31 cellular contexts compared by ENCODE assay signal in the genomic region with DNA sequence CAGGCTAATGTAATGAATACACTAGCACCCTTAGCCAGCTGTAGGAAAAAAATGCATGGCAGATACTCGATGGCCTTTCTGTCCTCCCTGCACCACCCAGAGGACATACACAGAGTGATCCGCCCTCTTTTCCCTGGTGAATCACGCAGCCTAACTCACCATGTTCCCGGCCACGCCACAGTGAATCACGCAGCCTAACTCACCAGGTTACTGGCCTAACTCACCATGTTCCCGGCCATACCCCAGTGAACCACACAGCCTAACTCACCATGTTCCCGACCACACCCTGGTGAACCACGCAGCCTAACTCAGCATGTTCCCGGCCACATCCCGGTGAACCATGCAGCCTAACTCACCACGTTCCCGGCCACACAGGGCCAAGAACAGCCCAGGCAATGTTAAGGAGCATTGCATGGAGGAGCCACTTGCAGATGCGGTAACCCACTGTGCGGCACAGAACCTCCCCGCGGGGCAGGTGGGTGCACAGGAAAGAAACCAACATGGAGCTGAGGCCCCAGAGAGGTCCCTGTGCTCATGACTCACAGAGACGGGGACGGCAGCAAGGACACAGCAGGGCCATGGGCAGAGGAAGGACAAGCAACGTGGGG.
DNase-seq lines count a peak whose midpoint lies in the region; FAIRE-seq and TF ChIP-seq lines count a peak whose summit lies in the region.
"Had no signal": no experiment of that assay in that cellular context is flagged by ENCODE, and none has a peak within 500 bp of the region (broad histone marks: within the 10 kb centered on the region; RNA-seq: fewer than 3 reads in every experiment).

No MANE protein-coding gene starts in this region.

- TF ChIP-seq CTCF in astrocyte (IDR thresholded peaks at IDR 0.05; ENCODE audit: insufficient read depth, low read depth, low read length) (no peak), kidney (IDR thresholded peaks at IDR 0.05; ENCODE audit: borderline replicate concordance, extremely low read depth, insufficient read depth) (no peak), osteoblast (IDR thresholded peaks at IDR 0.05; ENCODE audit: extremely low read depth, low read depth, low read length) (no peak)

- H3K27me3 ChIP-seq in astrocyte (ENCODE audit: insufficient read depth, low read length) (no peaks in the 10 kb centered on the region), osteoblast (ENCODE audit: insufficient read depth, low read length) (no peaks in the 10 kb centered on the region)
- H3K27me3 ChIP-seq: suprapubic skin had no signal

- no peaks in the 10 kb centered on the region for H3K79me2 ChIP-seq in astrocyte (ENCODE audit: insufficient read depth, low read length)
- no peaks in the 10 kb centered on the region for H3K79me2 ChIP-seq in osteoblast (ENCODE audit: insufficient read depth, low read length)
- H3K79me2 ChIP-seq: parathyroid adenoma had no signal

- H3K27ac ChIP-seq in astrocyte (ENCODE audit: low read depth, low read length) (no peak overlapping the region), kidney (ENCODE audit: low read depth in 2 of 2, low read length in 2 of 2) (no peak overlapping the region), osteoblast (ENCODE audit: low read depth, low read length) (no peak overlapping the region)
- H3K27ac ChIP-seq: adrenal gland, parathyroid adenoma, suprapubic skin had no signal

- H3K4me1 ChIP-seq in astrocyte (ENCODE audit: insufficient read depth, low read length) (no peaks in the 10 kb centered on the region), kidney (ENCODE audit: control insufficient read depth in 1 of 2, insufficient read depth in 1 of 2, low read depth in 1 of 2, low read length in 2 of 2) (no peaks in the 10 kb centered on the region), osteoblast (ENCODE audit: insufficient read depth, low read length) (no peaks in the 10 kb centered on the region)
- H3K4me1 ChIP-seq: adrenal gland, HAP-1, parathyroid adenoma, suprapubic skin had no signal

- H3K9ac ChIP-seq in astrocyte (ENCODE audit: low read length): no peak overlapping the region
- H3K9ac ChIP-seq in kidney (ENCODE audit: low read length in 2 of 2): no peak overlapping the region
- H3K9ac ChIP-seq: parathyroid adenoma had no signal

- no peak overlapping the region for H3K4me2 ChIP-seq in astrocyte (ENCODE audit: low read length)
- no peak overlapping the region for H3K4me2 ChIP-seq in osteoblast (ENCODE audit: insufficient read depth, low read length)

- no peak overlapping the region for H3K27ac Mint-ChIP-seq in astrocyte (ENCODE audit: unreplicated experiment)
- H3K27ac Mint-ChIP-seq: activated B cell treated with CpG ODN at 0.5 μM for 24 hours; activated CD8-positive, alpha-beta memory T cell treated with anti-CD3 and anti-CD28 coated beads, Interleukin-2, amount 10 ng/mL, durations not matched to agents 7 days and 5 days; B cell; CD8-positive, alpha-beta memory T cell; nephron progenitor cell; stimulated activated naive B cell treated with anti-CD40 and anti-IgM and Interleukin-4, amounts not matched to agents 10 μg/mL and 1 μg/mL and 100 μg/mL, for 72 hours had no signal

- no peaks in the 10 kb centered on the region for H3K36me3 Mint-ChIP-seq in astrocyte (ENCODE audit: low read depth, unreplicated experiment)
- H3K36me3 Mint-ChIP-seq: activated CD8-positive, alpha-beta memory T cell treated with anti-CD3 and anti-CD28 coated beads, Interleukin-2, amount 10 ng/mL, durations not matched to agents 7 days and 5 days; CD8-positive, alpha-beta memory T cell; stimulated activated naive B cell treated with anti-CD40 and anti-IgM and Interleukin-4, amounts not matched to agents 10 μg/mL and 1 μg/mL and 100 μg/mL, for 72 hours had no signal

- H3K4me3 ChIP-seq in astrocyte (ENCODE audit: insufficient read depth, low read depth, low read length): no peak overlapping the region
- no peak overlapping the region for H3K4me3 ChIP-seq in kidney (ENCODE audit: low read length in 2 of 2)
- H3K4me3 ChIP-seq in osteoblast (ENCODE audit: insufficient read depth, low read length): no peak overlapping the region
- H3K4me3 ChIP-seq: adrenal gland, HAP-1, suprapubic skin had no signal

- DNase-seq in A172 (ENCODE audit: low spot score): peak; percentile 67
- peak; percentile 69 for DNase-seq in HT1080 (ENCODE audit: low read depth)
- peak; percentile 6 for DNase-seq in astrocyte (ENCODE audit: low read depth)
- DNase-seq in kidney: peak; percentile 31
- DNase-seq in osteoblast (ENCODE audit: insufficient read length, low spot score, missing footprints): no peak
- DNase-seq in inferior parietal cortex (ENCODE audit: extremely low spot score): no peak
- no peak for DNase-seq in stimulated activated naive CD4-positive, alpha-beta T cell treated with Interleukin-2 at 50 U/mL for 16 hours (lab: John Stamatoyannopoulos, UW)
- DNase-seq in NCI-H1436 (lab: John Stamatoyannopoulos, UW): no peak
- DNase-seq: activated B cell treated with CpG ODN at 0.5 μM for 24 hours; activated CD4-positive, alpha-beta T cell treated with anti-CD3 and anti-CD28 coated beads, Interleukin-2, amount 50 U/mL, for 4 hours; activated CD8-positive, alpha-beta memory T cell treated with anti-CD3 and anti-CD28 coated beads, Interleukin-2, amount 10 ng/mL, durations not matched to agents 7 days and 5 days; activated naive CD4-positive, alpha-beta T cell; activated T-cell treated with anti-CD3 and anti-CD28 coated beads, Interleukin-2, amount 50 U/mL, for 48 hours; adrenal gland; CD8-positive, alpha-beta memory T cell; hippocampal formation; KG1; left colon; mammary epithelial cell; NCI-H446; NCI-H748 treated with DMSO at 0.1 percent for 48 hours; nephron progenitor cell; RPMI8226; small intestine; stimulated activated naive B cell treated with anti-CD40 and anti-IgM and Interleukin-4, amounts not matched to agents 10 μg/mL and 1 μg/mL and 100 μg/mL, for 72 hours; T-helper 1 cell had no signal

- no peaks in the 10 kb centered on the region for H3K4me1 Mint-ChIP-seq in astrocyte (ENCODE audit: low read depth, unreplicated experiment)
- H3K4me1 Mint-ChIP-seq: activated B cell treated with CpG ODN at 0.5 μM for 24 hours; activated CD8-positive, alpha-beta memory T cell treated with anti-CD3 and anti-CD28 coated beads, Interleukin-2, amount 10 ng/mL, durations not matched to agents 7 days and 5 days; B cell; CD8-positive, alpha-beta memory T cell; stimulated activated naive B cell treated with anti-CD40 and anti-IgM and Interleukin-4, amounts not matched to agents 10 μg/mL and 1 μg/mL and 100 μg/mL, for 72 hours had no signal

- intact Hi-C loops in kidney (cut with DNase I): no loop called here

- no peaks in the 10 kb centered on the region for H3K36me3 ChIP-seq in astrocyte (ENCODE audit: insufficient read depth, low read length)
- no peaks in the 10 kb centered on the region for H3K36me3 ChIP-seq in kidney (ENCODE audit: control insufficient read depth in 1 of 2, insufficient read depth in 2 of 2, low read length in 2 of 2)
- H3K36me3 ChIP-seq in osteoblast (ENCODE audit: insufficient read depth, low read length): no peaks in the 10 kb centered on the region
- H3K36me3 ChIP-seq: adrenal gland, HAP-1, suprapubic skin had no signal

- peaks cover 1% of the 10 kb centered on the region for H3K9me3 ChIP-seq in astrocyte (ENCODE audit: insufficient read depth, low read depth, low read length)
- H3K9me3 ChIP-seq in kidney (ENCODE audit: control insufficient read depth in 1 of 2, low read length in 2 of 2): no peaks in the 10 kb centered on the region
- peaks cover 2% of the 10 kb centered on the region for H3K9me3 ChIP-seq in osteoblast (ENCODE audit: low read depth, low read length)
- H3K9me3 ChIP-seq: adrenal gland, HAP-1, suprapubic skin had no signal

- H2AFZ ChIP-seq in astrocyte (ENCODE audit: low read depth, low read length): peak overlapping the region; percentile 56
- H2AFZ ChIP-seq in osteoblast (ENCODE audit: low read length): no peak overlapping the region
- H2AFZ ChIP-seq: parathyroid adenoma had no signal

- H4K20me1 ChIP-seq in astrocyte (ENCODE audit: insufficient read depth, low read length) (no peaks in the 10 kb centered on the region), osteoblast (ENCODE audit: insufficient read depth, low read length) (no peaks in the 10 kb centered on the region)

- H3K4me3 Mint-ChIP-seq in astrocyte (ENCODE audit: unreplicated experiment): no peak overlapping the region
- H3K4me3 Mint-ChIP-seq: activated B cell treated with CpG ODN at 0.5 μM for 24 hours; activated CD8-positive, alpha-beta memory T cell treated with anti-CD3 and anti-CD28 coated beads, Interleukin-2, amount 10 ng/mL, durations not matched to agents 7 days and 5 days; B cell; CD8-positive, alpha-beta memory T cell; nephron progenitor cell; stimulated activated naive B cell treated with anti-CD40 and anti-IgM and Interleukin-4, amounts not matched to agents 10 μg/mL and 1 μg/mL and 100 μg/mL, for 72 hours had no signal

- H3K9me3 Mint-ChIP-seq in astrocyte (ENCODE audit: unreplicated experiment): peaks cover 20% of the 10 kb centered on the region
- H3K9me3 Mint-ChIP-seq: activated B cell treated with CpG ODN at 0.5 μM for 24 hours; CD8-positive, alpha-beta memory T cell; stimulated activated naive B cell treated with anti-CD40 and anti-IgM and Interleukin-4, amounts not matched to agents 10 μg/mL and 1 μg/mL and 100 μg/mL, for 72 hours had no signal

- FAIRE-seq in astrocyte (lab: Jason Lieb, UNC) (no peak), kidney (lab: Jason Lieb, UNC) (no peak)
- FAIRE-seq: GM18507, small intestine had no signal

- H3K27me3 Mint-ChIP-seq in astrocyte (ENCODE audit: low read depth, unreplicated experiment): no peaks in the 10 kb centered on the region
- H3K27me3 Mint-ChIP-seq: activated B cell treated with CpG ODN at 0.5 μM for 24 hours; activated CD8-positive, alpha-beta memory T cell treated with anti-CD3 and anti-CD28 coated beads, Interleukin-2, amount 10 ng/mL, durations not matched to agents 7 days and 5 days; B cell; stimulated activated naive B cell treated with anti-CD40 and anti-IgM and Interleukin-4, amounts not matched to agents 10 μg/mL and 1 μg/mL and 100 μg/mL, for 72 hours had no signal

Comparison
In these comparisons a context has a peak if more than half of its experiments do, and no peak if none do; other contexts are left out.
1. DNase-seq: peak in A172 (single experiment), HT1080 (single experiment), astrocyte (single experiment) and kidney (single experiment); none in osteoblast (single experiment), inferior parietal cortex (single experiment), stimulated activated naive CD4-positive, alpha-beta T cell treated with Interleukin-2 at 50 U/mL for 16 hours (single experiment) and NCI-H1436 (single experiment).